Comparison of ENCODE assay signal across 19 cellular contexts in the genomic region with DNA sequence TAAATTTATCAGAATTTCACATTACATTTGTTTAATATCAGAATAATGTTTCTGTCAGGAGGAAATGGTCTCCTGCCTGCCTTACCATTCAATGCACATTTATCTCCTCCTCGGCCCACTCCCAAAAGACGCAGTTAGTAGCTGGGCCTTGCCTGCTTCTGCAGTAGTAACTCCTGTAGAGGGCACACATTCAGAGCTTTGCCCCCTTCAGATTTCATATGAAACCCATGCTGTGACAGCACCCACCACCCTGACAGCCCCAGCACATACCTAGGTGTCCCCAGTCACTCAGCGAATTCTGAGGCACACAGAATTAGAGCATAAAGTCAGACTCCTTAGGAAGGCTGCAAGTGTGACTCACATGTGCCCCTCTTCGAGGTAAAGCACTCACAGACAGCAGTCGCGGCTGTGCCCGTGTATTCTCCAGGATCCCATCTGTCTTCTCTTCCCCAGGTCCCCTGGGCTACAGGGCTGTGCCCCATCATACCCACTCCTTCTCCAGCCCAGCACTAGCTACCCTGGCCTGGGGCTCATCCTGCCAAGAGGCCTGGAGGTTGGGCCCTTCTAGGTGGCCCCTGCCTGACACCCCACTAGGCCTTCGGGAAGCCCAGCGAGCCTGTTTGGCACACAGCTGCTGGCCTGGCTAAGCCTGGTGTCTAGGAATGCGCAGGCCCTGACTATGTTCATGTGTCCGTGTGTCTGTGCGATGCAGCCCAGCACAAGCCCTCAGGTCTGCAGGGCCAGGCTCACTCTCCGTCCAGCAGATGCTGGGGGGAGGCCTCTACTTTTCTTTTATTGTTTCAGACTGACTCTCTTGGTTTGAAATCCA. TPM values are rescaled to one million over a fixed set of nuclear protein-coding genes. Genes with fewer than 3 reads are reported as not detected.
DNase-seq lines count a peak whose midpoint lies in the region; ATAC-seq, FAIRE-seq and TF ChIP-seq lines count a peak whose summit lies in the region.
"Had no signal": no experiment of that assay in that cellular context is flagged by ENCODE, and none has a peak within 500 bp of the region (broad histone marks: within the 10 kb centered on the region; RNA-seq: fewer than 3 reads in every experiment).

No MANE protein-coding gene starts in this region.

- POLR2A ChIA-PET in A549 (lab: Yijun Ruan, JAX): no interaction called here

- H3K36me3 ChIP-seq in sigmoid colon: peaks cover 2 to 33% (median 10%) of the 10 kb centered on the region in 4 donors
- H3K36me3 ChIP-seq in GM23248 (ENCODE audit: low read depth): no peaks in the 10 kb centered on the region
- H3K36me3 ChIP-seq: breast epithelium had no signal

- H3K36me3 Mint-ChIP-seq in central memory CD8-positive, alpha-beta T cell (ENCODE audit: insufficient read depth): peaks cover 4% of the 10 kb centered on the region
- H3K36me3 Mint-ChIP-seq in stimulated activated memory B cell treated with anti-CD40 and anti-IgM and Interleukin-4, amounts not matched to agents 10 μg/mL and 1 μg/mL and 100 μg/mL, for 72 hours: no peaks in the 10 kb centered on the region
- H3K36me3 Mint-ChIP-seq: memory B cell had no signal

- no peaks in the 10 kb centered on the region for H3K9me3 ChIP-seq in A549
- no peaks in the 10 kb centered on the region for H3K9me3 ChIP-seq in sigmoid colon
- no peaks in the 10 kb centered on the region for H3K9me3 ChIP-seq in GM23248 (ENCODE audit: low read depth)
- H3K9me3 ChIP-seq: breast epithelium, SJSA1 had no signal

- no peak overlapping the region for H3K9ac ChIP-seq in GM23248

- FAIRE-seq in A549 (lab: Jason Lieb, UNC): no peak
- FAIRE-seq: frontal cortex had no signal

- TF ChIP-seq POLR2A in A549 (IDR thresholded peaks at IDR 0.05; ENCODE audit: low read length): no peak
- no peak for TF ChIP-seq POLR2A in sigmoid colon (IDR thresholded peaks at IDR 0.05)

- peak overlapping the region; percentile 82 to 92; a peak in 5 of 6 replicates for H3K27ac ChIP-seq in A549
- peak overlapping the region; percentile 51 to 92 (median 90) for H3K27ac ChIP-seq in sigmoid colon
- H3K27ac ChIP-seq in GM23248: no peak overlapping the region
- H3K27ac ChIP-seq: SJSA1 had no signal

- H3K4me3 ChIP-seq in A549 (no peak overlapping the region), sigmoid colon (no peak overlapping the region), GM23248 (no peak overlapping the region)
- H3K4me3 ChIP-seq: breast epithelium, SJSA1 had no signal

- in situ Hi-C loops in GM23248 (cut with MboI): loop anchor here (25.0 kb wide), 1 partner anchor 1321 kb away; no protein-coding TSS in a partner anchor

- H4K20me1 ChIP-seq in GM23248 (ENCODE audit: insufficient read depth): no peaks in the 10 kb centered on the region

- H3K9me3 Mint-ChIP-seq in central memory CD8-positive, alpha-beta T cell: no peaks in the 10 kb centered on the region
- H3K9me3 Mint-ChIP-seq in stimulated activated memory B cell treated with anti-CD40 and anti-IgM and Interleukin-4, amounts not matched to agents 10 μg/mL and 1 μg/mL and 100 μg/mL, for 72 hours: no peaks in the 10 kb centered on the region
- H3K9me3 Mint-ChIP-seq: activated naive CD4-positive, alpha-beta T cell treated with anti-CD3 and anti-CD28 coated beads for 36 hours; CD4-positive, alpha-beta T cell; memory B cell had no signal

- no peaks in the 10 kb centered on the region for H3K27me3 ChIP-seq in sigmoid colon
- no peaks in the 10 kb centered on the region for H3K27me3 ChIP-seq in GM23248 (replicated peaks; ENCODE audit: insufficient read depth)
- H3K27me3 ChIP-seq: breast epithelium, SJSA1 had no signal

- H3K4me2 ChIP-seq in A549 (no peak overlapping the region), GM23248 (ENCODE audit: unreplicated experiment) (no peak overlapping the region)

- no peak for TF ChIP-seq RAD21 in A549 (conservative IDR thresholded peaks at IDR 0.05 in 1 of 2, IDR thresholded peaks at IDR 0.05 in 1 of 2)

- peaks cover 53% of the 10 kb centered on the region for H3K4me1 ChIP-seq in A549
- H3K4me1 ChIP-seq in sigmoid colon: peaks cover 0 to 69% (median 48%) of the 10 kb centered on the region in 4 donors
- H3K4me1 ChIP-seq in GM23248 (ENCODE audit: insufficient read depth): peaks cover 37% of the 10 kb centered on the region

- TF ChIP-seq EP300 in A549 (IDR thresholded peaks at IDR 0.05) (no peak), sigmoid colon (IDR thresholded peaks at IDR 0.05) (no peak)

- ATAC-seq in A549 (no peak), left colon (no peak), HG02798 (IDR thresholded peaks at IDR 0.05; ENCODE audit: poor library complexity, unreplicated experiment) (no peak)
- ATAC-seq in central memory CD8-positive, alpha-beta T cell (replicated peaks; ENCODE audit: extremely low read depth, poor library complexity, severe bottlenecking): no peak
- no peak for ATAC-seq in stimulated activated memory B cell treated with anti-CD40 and anti-IgM and Interleukin-4, amounts not matched to agents 10 μg/mL and 1 μg/mL and 100 μg/mL, for 72 hours

- no peak for TF ChIP-seq CTCF in A549 (IDR thresholded peaks at IDR 0.05)
- TF ChIP-seq CTCF in sigmoid colon (IDR thresholded peaks at IDR 0.05): no peak

- CTCF ChIA-PET in A549 (lab: Yijun Ruan, JAX): interaction anchor here (1.0 to 1.1 kb wide), 2 partner anchors 17 to 51 kb away, joined by 3 to 4 read pairs; no protein-coding TSS in a partner anchor

- H3K79me2 ChIP-seq in GM23248 (ENCODE audit: insufficient read depth): no peaks in the 10 kb centered on the region

- DNase-seq in A549 (ENCODE audit: low read depth in 1 of 2, low spot score in 1 of 2): no peak
- DNase-seq in central memory CD8-positive, alpha-beta T cell (ENCODE audit: low spot score in 2 of 2): no peak
- peak; percentile 2 to 24 for DNase-seq in left colon
- peak; percentile 59 for DNase-seq in sigmoid colon
- DNase-seq in LoVo (ENCODE audit: low spot score): no peak
- no peak for DNase-seq in GM23248
- DNase-seq: activated CD4-positive, alpha-beta T cell treated with anti-CD3 and anti-CD28 coated beads for 48 hours; activated naive CD4-positive, alpha-beta T cell treated with anti-CD3 and anti-CD28 coated beads for 36 hours; DMS79 treated with DMSO at 0.1 percent for 48 hours; NCI-H2081 treated with DMSO at 0.1 percent for 48 hours; NCI-H524 treated with DMSO at 0.1 percent for 48 hours; stimulated activated CD4-positive, alpha-beta T cell treated with anti-CD3 and anti-CD28 coated beads, Interleukin-1b, Interleukin-23, amount 100 ng/mL, for 48 hours had no signal

- H3F3A ChIP-seq in GM23248 (ENCODE audit: insufficient read depth): peaks cover 18% of the 10 kb centered on the region; the same call in 1 of the 2 replicates

- no peak overlapping the region for H2AFZ ChIP-seq in GM23248

- H3K27ac Mint-ChIP-seq in central memory CD8-positive, alpha-beta T cell (ENCODE audit: low read depth): peak overlapping the region; percentile 41
- H3K27ac Mint-ChIP-seq in stimulated activated memory B cell treated with anti-CD40 and anti-IgM and Interleukin-4, amounts not matched to agents 10 μg/mL and 1 μg/mL and 100 μg/mL, for 72 hours: no peak overlapping the region
- H3K27ac Mint-ChIP-seq: activated naive CD4-positive, alpha-beta T cell treated with anti-CD3 and anti-CD28 coated beads for 36 hours; CD4-positive, alpha-beta T cell; memory B cell had no signal

- H3K27me3 Mint-ChIP-seq in central memory CD8-positive, alpha-beta T cell: no peaks in the 10 kb centered on the region
- H3K27me3 Mint-ChIP-seq in stimulated activated memory B cell treated with anti-CD40 and anti-IgM and Interleukin-4, amounts not matched to agents 10 μg/mL and 1 μg/mL and 100 μg/mL, for 72 hours: no peaks in the 10 kb centered on the region
- H3K27me3 Mint-ChIP-seq: CD4-positive, alpha-beta T cell had no signal

- intact Hi-C loops in left colon (cut with DNase I, micrococcal nuclease): no loop called here
- intact Hi-C loops in sigmoid colon (cut with DNase I): no loop called here

- no peaks in the 10 kb centered on the region for H3K9me2 ChIP-seq in GM23248 (ENCODE audit: insufficient read depth)

- H3K4me1 Mint-ChIP-seq in central memory CD8-positive, alpha-beta T cell: no peaks in the 10 kb centered on the region
- no peaks in the 10 kb centered on the region for H3K4me1 Mint-ChIP-seq in stimulated activated memory B cell treated with anti-CD40 and anti-IgM and Interleukin-4, amounts not matched to agents 10 μg/mL and 1 μg/mL and 100 μg/mL, for 72 hours
- H3K4me1 Mint-ChIP-seq: memory B cell had no signal

- 96% methylated on average over 11 of the region's 13 CpGs for WGBS in A549 (ENCODE audit: missing lambda C conversion rate)
- 93 to 96% methylated on average over 13 of the region's 13 CpGs for WGBS in sigmoid colon, 2 donors
- WGBS in GM23248 (ENCODE audit: low coverage in 1 of 2, low lambda C conversion rate in 2 of 2, missing lambda C conversion rate in 2 of 2), 2 experiments: 95 to 99% methylated on average over 10 to 13 of the region's 13 CpGs

- no peak overlapping the region for H3K4me3 Mint-ChIP-seq in central memory CD8-positive, alpha-beta T cell
- no peak overlapping the region for H3K4me3 Mint-ChIP-seq in stimulated activated memory B cell treated with anti-CD40 and anti-IgM and Interleukin-4, amounts not matched to agents 10 μg/mL and 1 μg/mL and 100 μg/mL, for 72 hours
- H3K4me3 Mint-ChIP-seq: activated naive CD4-positive, alpha-beta T cell treated with anti-CD3 and anti-CD28 coated beads for 36 hours; CD4-positive, alpha-beta T cell; memory B cell had no signal

RNA-seq across cellular contexts. Expression of gene DEPP1, which starts 4.7 kb away (rescaled TPM):
- polyA plus RNA-seq in A549 (2011; rRNA removed) (0.89 and 0.92 TPM in 2 replicates), A549 (2017; fragmentation: RNase III; extraction: RNeasy Plus Mini Kit Qiagen cat#74134 plus additional on column Dnase treatment) (0.22 to 0.50 TPM (median 0.46 TPM) in 3 replicates), sigmoid colon (10 to 100 TPM; 16.0 to 58.3 (median 53.6) TPM), GM23248 (2016; fragmentation: Nextera tagmentation; extraction: Ambion mirVana) (10.2 and 13.8 TPM in 2 replicates)
- polyA plus RNA-seq in A549 (2012; cell fraction: cytosol; rRNA removed): 0.37 and 0.71 TPM in 2 replicates
- polyA plus RNA-seq in A549 (2012; cell fraction: nucleus; rRNA removed): 0.51 and 1.2 TPM in 2 replicates
- polyA minus RNA-seq in A549 (2011; rRNA and poly(A)+ RNA removed): 1.5 and 2.1 TPM in 2 replicates
- total RNA-seq in left colon (10 to 100 TPM; 13.4 to 17.1 TPM), sigmoid colon (100 to 1,000 TPM in 1 of 4 donors, 10 to 100 TPM in 3; 47.8 to 294 (median 54.7) TPM)
- total RNA-seq in GM23248 (2014; rRNA removed; shearing (Covaris generic)): 7.0 and 10.1 TPM in 2 replicates
- total RNA-seq: CD4-positive, alpha-beta T cell had no signal

RNA-seq across cellular contexts. Expression of gene ZNF22, which starts 17.4 kb away (rescaled TPM):
- polyA plus RNA-seq in A549 (2011; rRNA removed) (11.0 and 13.0 TPM in 2 replicates), A549 (2017; fragmentation: RNase III; extraction: RNeasy Plus Mini Kit Qiagen cat#74134 plus additional on column Dnase treatment) (8.5 to 8.7 TPM (median 8.6 TPM) in 3 replicates), sigmoid colon (10 to 100 TPM; 12.9 to 16.8 (median 13.5) TPM), GM23248 (2016; fragmentation: Nextera tagmentation; extraction: Ambion mirVana) (16.7 and 17.3 TPM in 2 replicates)
- polyA plus RNA-seq in A549 (2012; cell fraction: cytosol; rRNA removed): 2.8 and 2.9 TPM in 2 replicates
- polyA plus RNA-seq in A549 (2012; cell fraction: nucleus; rRNA removed): 0.54 and 1.7 TPM in 2 replicates
- 1.4 and 2.2 TPM in 2 replicates for polyA minus RNA-seq in A549 (2011; rRNA and poly(A)+ RNA removed)
- total RNA-seq in left colon (10 to 100 TPM in 1 of 2 donors, 1 to 10 TPM in 1; 9.8 to 15.7 TPM), sigmoid colon (10 to 100 TPM; 18.3 to 29.9 (median 24.0) TPM)
- 14.0 and 15.5 TPM in 2 replicates for total RNA-seq in GM23248 (2014; rRNA removed; shearing (Covaris generic))

RNA-seq across cellular contexts. Expression of gene RASSF4, which starts 23.7 kb away (rescaled TPM):
- polyA plus RNA-seq in A549 (2011; rRNA removed) (2.1 and 2.2 TPM in 2 replicates), A549 (2017; fragmentation: RNase III; extraction: RNeasy Plus Mini Kit Qiagen cat#74134 plus additional on column Dnase treatment) (1.3 to 2.3 TPM (median 1.9 TPM) in 3 replicates), sigmoid colon (10 to 100 TPM in 2 of 3 donors, 1 to 10 TPM in 1; 7.8 to 23.2 (median 13.6) TPM), GM23248 (2016; fragmentation: Nextera tagmentation; extraction: Ambion mirVana) (2.3 and 2.9 TPM in 2 replicates)
- polyA plus RNA-seq in A549 (2012; cell fraction: cytosol; rRNA removed): 0.99 and 1.2 TPM in 2 replicates
- 2.7 and 2.9 TPM in 2 replicates for polyA plus RNA-seq in A549 (2012; cell fraction: nucleus; rRNA removed)
- 2.3 and 2.9 TPM in 2 replicates for polyA minus RNA-seq in A549 (2011; rRNA and poly(A)+ RNA removed)
- total RNA-seq in left colon (10 to 100 TPM; 29.4 to 44.7 TPM), sigmoid colon (10 to 100 TPM; 23.2 to 61.7 (median 45.2) TPM)
- total RNA-seq in GM23248 (2014; rRNA removed; shearing (Covaris generic)): 1.0 and 2.1 TPM in 2 replicates

Comparison
In these comparisons a context has a peak if more than half of its experiments do, and no peak if none do; other contexts are left out.
1. DNase-seq: peak in left colon (2 of 2) and sigmoid colon (single experiment); none in A549 (0 of 2), central memory CD8-positive, alpha-beta T cell (0 of 2), LoVo (single experiment) and GM23248 (single experiment).